In the genomic region with DNA sequence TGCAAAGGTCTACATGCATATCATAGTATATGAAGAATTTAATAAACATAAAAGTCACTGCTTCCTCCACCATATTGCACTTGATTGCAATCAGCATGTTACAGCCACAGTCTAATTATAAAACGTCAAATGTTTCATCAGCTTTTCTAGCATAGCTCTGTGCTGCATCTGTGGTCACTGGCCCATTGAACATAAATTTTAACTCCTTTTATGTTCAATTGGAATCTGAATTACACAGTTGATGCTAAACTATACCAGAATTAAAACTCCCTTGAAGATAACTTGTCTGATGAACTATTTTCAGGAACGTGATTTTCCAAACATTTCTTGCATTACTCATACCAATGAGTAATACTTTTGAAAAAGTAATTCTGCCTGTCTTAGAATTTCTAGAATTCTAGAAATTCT, we compare ENCODE assay signal across 19 cellular contexts.
DNase-seq lines count a peak whose midpoint lies in the region; ATAC-seq and TF ChIP-seq lines count a peak whose summit lies in the region.
"Had no signal": no experiment of that assay in that cellular context is flagged by ENCODE, and none has a peak within 500 bp of the region (broad histone marks: within the 10 kb centered on the region; RNA-seq: fewer than 3 reads in every experiment).

No MANE protein-coding gene starts in this region.

- H3K27me3 Mint-ChIP-seq in activated CD4-positive, alpha-beta memory T cell treated with anti-CD3 and anti-CD28 coated beads for 36 hours: no peaks in the 10 kb centered on the region
- H3K27me3 Mint-ChIP-seq: stimulated activated naive CD8-positive, alpha-beta T cell treated with anti-CD3 and anti-CD28 coated beads, Interleukin-15, Interleukin-2, amounts not matched to agents 100 ng/mL and 50 ng/mL, for 24 hours had no signal

- no peaks in the 10 kb centered on the region for H3K4me1 Mint-ChIP-seq in activated CD4-positive, alpha-beta memory T cell treated with anti-CD3 and anti-CD28 coated beads for 36 hours (ENCODE audit: low read depth)

- H3K4me3 ChIP-seq in choroid plexus epithelial cell (ENCODE audit: low read depth, low read length): no peak overlapping the region
- H3K4me3 ChIP-seq: Peyer's patch, spleen, vagina had no signal

- TF ChIP-seq CTCF in choroid plexus epithelial cell (conservative IDR thresholded peaks at IDR 0.05; ENCODE audit: low read depth, low read length): no peak

- no peaks in the 10 kb centered on the region for H3K36me3 Mint-ChIP-seq in activated CD4-positive, alpha-beta memory T cell treated with anti-CD3 and anti-CD28 coated beads for 36 hours

- intact Hi-C loops in activated CD4-positive, alpha-beta memory T cell treated with anti-CD3 and anti-CD28 coated beads for 36 hours (cut with micrococcal nuclease): no loop called here

- peak; percentile 87 for DNase-seq in EH (ENCODE audit: low read depth)
- DNase-seq in OCI-M1 (lab: John Stamatoyannopoulos, UW): peak; percentile 85
- peak; percentile 56 for DNase-seq in choroid plexus epithelial cell (ENCODE audit: low read depth)
- peak; percentile 17 for DNase-seq in myocyte (ENCODE audit: low read depth)
- DNase-seq in ureter (ENCODE audit: low spot score): no peak
- DNase-seq in activated CD4-positive, alpha-beta memory T cell treated with anti-CD3 and anti-CD28 coated beads for 36 hours: no peak
- DNase-seq: activated naive CD4-positive, alpha-beta T cell treated with anti-CD3 and anti-CD28 coated beads, Interleukin-2, amount 50 U/mL, for 16 hours; central memory CD4-positive, alpha-beta T cell; DMS79 treated with DMSO at 0.1 percent for 48 hours; H7; KBM-7; left cardiac atrium; NCI-H510A treated with DMSO at 0.1 percent for 48 hours; Peyer's patch; spleen had no signal

- ATAC-seq in HG02623 (IDR thresholded peaks at IDR 0.05; ENCODE audit: unreplicated experiment): no peak
- ATAC-seq in GM21576 (IDR thresholded peaks at IDR 0.05; ENCODE audit: unreplicated experiment): no peak
- ATAC-seq: left cardiac atrium had no signal

- H3K9me3 Mint-ChIP-seq in activated CD4-positive, alpha-beta memory T cell treated with anti-CD3 and anti-CD28 coated beads for 36 hours: peaks cover 1% of the 10 kb centered on the region
- H3K9me3 Mint-ChIP-seq: stimulated activated naive CD8-positive, alpha-beta T cell treated with anti-CD3 and anti-CD28 coated beads, Interleukin-15, Interleukin-2, amounts not matched to agents 100 ng/mL and 50 ng/mL, for 24 hours had no signal

- no peak overlapping the region for H3K4me3 Mint-ChIP-seq in activated CD4-positive, alpha-beta memory T cell treated with anti-CD3 and anti-CD28 coated beads for 36 hours
- H3K4me3 Mint-ChIP-seq: stimulated activated naive CD8-positive, alpha-beta T cell treated with anti-CD3 and anti-CD28 coated beads, Interleukin-15, Interleukin-2, amounts not matched to agents 100 ng/mL and 50 ng/mL, for 24 hours had no signal

- POLR2A ChIA-PET in activated CD4-positive, alpha-beta memory T cell treated with anti-CD3 and anti-CD28 coated beads for 36 hours (lab: Charles Lee): no interaction called here

- CTCF ChIA-PET in activated CD4-positive, alpha-beta memory T cell treated with anti-CD3 and anti-CD28 coated beads for 36 hours (lab: Charles Lee): no interaction called here

- no peak overlapping the region for H3K27ac Mint-ChIP-seq in activated CD4-positive, alpha-beta memory T cell treated with anti-CD3 and anti-CD28 coated beads for 36 hours
- H3K27ac Mint-ChIP-seq: stimulated activated naive CD8-positive, alpha-beta T cell treated with anti-CD3 and anti-CD28 coated beads, Interleukin-15, Interleukin-2, amounts not matched to agents 100 ng/mL and 50 ng/mL, for 24 hours had no signal

Comparison
In these comparisons a context has a peak if more than half of its experiments do, and no peak if none do; other contexts are left out.
1. DNase-seq: peak in EH (single experiment), OCI-M1 (single experiment), choroid plexus epithelial cell (single experiment) and myocyte (single experiment); none in ureter (single experiment) and activated CD4-positive, alpha-beta memory T cell treated with anti-CD3 and anti-CD28 coated beads for 36 hours (single experiment).